In genomic region chr6:69578366-69578890, GRCh38 we compare ENCODE assay signal across 3 cellular contexts.
A peak's percentile ranks its signal among the peaks of the same experiment; 100 is the strongest.
TF ChIP-seq lines count a peak whose summit lies in the region.

No MANE protein-coding gene starts in this region.

TF ChIP-seq in GM23338, 12 proteins besides CTCF, POLR2A, EP300 and RAD21 (continues in another document):
- TF ChIP-seq ZNF462 (CRISPR knock-in tag; IDR thresholded peaks at IDR 0.05) (no peak), EZH2phosphoT487 (IDR thresholded peaks at IDR 0.05; ENCODE audit: unreplicated experiment) (no peak), STAT1 (IDR thresholded peaks at IDR 0.05; ENCODE audit: unreplicated experiment) (no peak), CREB1 (CRISPR knock-in tag; IDR thresholded peaks at IDR 0.05; ENCODE audit: low read depth) (no peak), POLR2AphosphoS5 (IDR thresholded peaks at IDR 0.05; ENCODE audit: low read depth) (no peak), EZH2 (IDR thresholded peaks at IDR 0.05; ENCODE audit: low read depth, unreplicated experiment) (no peak)

TF ChIP-seq in SK-N-SH, 30 proteins besides CTCF, POLR2A, EP300 and RAD21:
- no peak for TF ChIP-seq TEAD4 (IDR thresholded peaks at IDR 0.05; ENCODE audit: borderline replicate concordance, insufficient read depth)
- no peak for TF ChIP-seq SMC3 (IDR thresholded peaks at IDR 0.05; ENCODE audit: low read depth, low read length)
- TF ChIP-seq TCF12 (IDR thresholded peaks at IDR 0.05): peak; percentile 64
- no peak for TF ChIP-seq TAF1 (IDR thresholded peaks at IDR 0.05; ENCODE audit: borderline replicate concordance, low read depth, low read length)
- no peak for TF ChIP-seq MEF2A (IDR thresholded peaks at IDR 0.05; ENCODE audit: borderline replicate concordance, low read depth)
- TF ChIP-seq GABPA (IDR thresholded peaks at IDR 0.05; ENCODE audit: low read depth): no peak
- no peak for TF ChIP-seq JUND (IDR thresholded peaks at IDR 0.05)
- TF ChIP-seq, protein P1, sequence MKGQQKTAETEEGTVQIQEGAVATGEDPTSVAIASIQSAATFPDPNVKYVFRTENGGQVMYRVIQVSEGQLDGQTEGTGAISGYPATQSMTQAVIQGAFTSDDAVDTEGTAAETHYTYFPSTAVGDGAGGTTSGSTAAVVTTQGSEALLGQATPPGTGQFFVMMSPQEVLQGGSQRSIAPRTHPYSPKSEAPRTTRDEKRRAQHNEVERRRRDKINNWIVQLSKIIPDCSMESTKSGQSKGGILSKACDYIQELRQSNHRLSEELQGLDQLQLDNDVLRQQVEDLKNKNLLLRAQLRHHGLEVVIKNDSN (IDR thresholded peaks at IDR 0.05; ENCODE audit: borderline replicate concordance, low read depth): no peak
TF ChIP-seq in SK-N-SH: peak in this region for 1.

TF ChIP-seq in H1, 55 proteins besides CTCF, POLR2A, EP300 and RAD21:
- TF ChIP-seq SP1 (IDR thresholded peaks at IDR 0.05; ENCODE audit: low read depth, low read length): no peak
- TF ChIP-seq CBX8 (IDR thresholded peaks at IDR 0.05; ENCODE audit: borderline replicate concordance, low read depth, low read length): no peak
- TF ChIP-seq NRF1 (IDR thresholded peaks at IDR 0.05; ENCODE audit: low read depth, low read length): no peak
- no peak for TF ChIP-seq KDM4A (IDR thresholded peaks at IDR 0.05; ENCODE audit: low read depth, low read length, severe bottlenecking)
- TF ChIP-seq TEAD4 (IDR thresholded peaks at IDR 0.05; ENCODE audit: low read depth, low read length): no peak
- no peak for TF ChIP-seq FOSL1 (IDR thresholded peaks at IDR 0.05; ENCODE audit: insufficient read depth, low read depth, low read length)
- no peak for TF ChIP-seq E2F6 (IDR thresholded peaks at IDR 0.05)
- TF ChIP-seq TCF12 (IDR thresholded peaks at IDR 0.05; ENCODE audit: low read depth, low read length): no peak
- no peak for TF ChIP-seq CHD1 (IDR thresholded peaks at IDR 0.05; ENCODE audit: low read depth, low read length)
- TF ChIP-seq JUN (IDR thresholded peaks at IDR 0.05; ENCODE audit: low read depth, low read length): no peak
